ENCODE assay signal across 1 cellular context in the genomic region with DNA sequence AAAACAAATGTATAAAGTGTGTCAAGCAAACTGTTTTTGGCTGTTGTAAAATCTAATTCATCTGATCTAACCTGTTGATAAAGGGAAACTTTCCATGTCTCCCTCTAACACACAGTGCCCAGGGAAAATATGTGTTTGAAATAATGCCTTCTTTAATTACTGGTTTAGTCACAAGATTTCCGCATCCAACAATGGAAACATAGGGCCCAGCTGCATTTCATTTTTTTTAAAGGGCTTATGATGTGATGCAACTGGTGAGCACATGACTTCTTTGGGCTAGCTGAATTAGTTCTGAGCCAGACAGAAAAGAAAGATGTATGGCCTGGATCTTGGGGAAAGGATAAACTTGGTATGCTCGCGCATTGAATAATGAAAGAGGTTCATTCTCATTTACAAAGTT.
TF ChIP-seq lines count a peak whose summit lies in the region.

No MANE protein-coding gene starts in this region.

TF ChIP-seq in IMR-90, 13 proteins besides CTCF, POLR2A, EP300 and RAD21:
- TF ChIP-seq CEBPB (IDR thresholded peaks at IDR 0.05; ENCODE audit: low read depth, low read length) (peak; percentile 90), MAZ (IDR thresholded peaks at IDR 0.05; ENCODE audit: borderline replicate concordance, low read depth, low read length) (no peak), BHLHE40 (IDR thresholded peaks at IDR 0.05; ENCODE audit: low read depth, low read length) (no peak; the same call in 1 of the 2 replicates), RCOR1 (IDR thresholded peaks at IDR 0.05; ENCODE audit: insufficient replicate concordance, low read length) (no peak), USF2 (IDR thresholded peaks at IDR 0.05; ENCODE audit: low read depth, low read length) (peak; percentile 51; the same call in 1 of the 2 replicates)
